Comparison of ENCODE assay signal across 8 cellular contexts in the genomic region with DNA sequence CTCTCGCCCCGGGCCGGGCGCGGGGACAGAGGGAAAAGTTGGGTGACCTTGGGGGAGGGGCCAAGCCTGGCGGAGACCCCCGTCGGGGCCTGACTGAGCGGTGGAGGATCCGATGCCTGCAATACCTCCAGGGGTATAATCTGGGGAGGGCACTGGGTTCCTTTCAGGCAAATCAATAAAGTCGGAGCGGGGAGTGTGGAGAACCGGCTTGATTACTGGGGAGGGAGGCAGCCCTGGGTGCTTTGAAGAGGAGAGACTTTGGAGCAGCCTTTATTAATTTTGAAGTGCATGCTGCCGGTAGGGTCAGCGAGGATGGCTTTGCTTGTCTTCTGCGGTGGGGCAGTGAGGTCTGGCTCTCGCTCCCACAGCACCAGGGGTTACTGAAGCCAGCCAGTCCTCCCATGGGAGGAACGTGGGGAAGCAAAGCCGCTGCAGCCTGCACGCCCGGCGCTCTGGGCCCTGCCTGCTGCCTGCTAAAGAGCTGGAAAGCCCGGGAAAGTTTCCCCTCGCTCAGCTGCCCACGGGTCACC. TPM values are rescaled to one million over a fixed set of nuclear protein-coding genes. Genes with fewer than 3 reads are reported as not detected.
A peak's percentile ranks its signal among the peaks of the same experiment; 100 is the strongest.
DNase-seq lines count a peak whose midpoint lies in the region; ATAC-seq, FAIRE-seq and TF ChIP-seq lines count a peak whose summit lies in the region.

No MANE protein-coding gene starts in this region.

- H3K4me1 ChIP-seq in pancreas, result peaks cover 0 to 2% (median 0%) of the 10 kb centered on the region in 3 donors
- H3K4me1 ChIP-seq in OCI-LY7 (ENCODE audit: insufficient read depth, low read length, poor library complexity, severe bottlenecking), result no peaks in the 10 kb centered on the region

- H3K9me2 ChIP-seq in OCI-LY7 (ENCODE audit: insufficient read depth, low read length), result no peaks in the 10 kb centered on the region

- no peak overlapping the region for H2AFZ ChIP-seq in OCI-LY7 (ENCODE audit: low read length)

- CTCF ChIA-PET in OCI-LY7 (lab: Charles Lee; ENCODE audit: unreplicated experiment), result no interaction called here

- H3K27ac ChIP-seq in pancreas, result no peak overlapping the region
- H3K27ac ChIP-seq in OCI-LY7 (ENCODE audit: low read depth, low read length, poor library complexity, severe bottlenecking), result no peak overlapping the region

- no peaks in the 10 kb centered on the region for H3K79me2 ChIP-seq in OCI-LY7 (ENCODE audit: insufficient read depth, low read depth, low read length)

- no peaks in the 10 kb centered on the region for H3K9me3 ChIP-seq in pancreas
- no peaks in the 10 kb centered on the region for H3K9me3 ChIP-seq in OCI-LY7 (ENCODE audit: low read length)

- 2 to 3% methylated on average over 25 of the region's 25 CpGs for WGBS in pancreas, 2 donors

- no peak overlapping the region for H3K4me2 ChIP-seq in OCI-LY7 (ENCODE audit: low read length)

- intact Hi-C loops in pancreas (cut with DNase I), result no loop called here
- intact Hi-C loops in OCI-LY7 (cut with micrococcal nuclease; ENCODE audit: unreplicated experiment), result no loop called here

- POLR2A ChIA-PET in OCI-LY7 (lab: Charles Lee), result no interaction called here

- DNase-seq in EL (peak; percentile 18), NCI-H526 treated with DMSO at 0.1 percent for 48 hours (lab: John Stamatoyannopoulos, UW) (peak; percentile 17), fibroblast of villous mesenchyme (ENCODE audit: low read depth) (peak; percentile 7), pancreas (peak in 3 of 6 donors; percentile 15 to 60 (median 17)), pons (ENCODE audit: low spot score) (no peak), OCI-LY7 (ENCODE audit: low spot score) (no peak), SHP77 (lab: John Stamatoyannopoulos, UW) (no peak)
- DNase-seq in activated T-cell treated with anti-CD3 and anti-CD28 coated beads, Interleukin-2, amount 50 U/mL, for 48 hours, result no peak

- H3K27me3 ChIP-seq in pancreas, result no peaks in the 10 kb centered on the region

- ATAC-seq in pancreas, result peak; percentile 44 to 58 (median 57)

- H4K20me1 ChIP-seq in OCI-LY7 (ENCODE audit: insufficient read depth, low read length), result no peaks in the 10 kb centered on the region

- H3K4me3 ChIP-seq in fibroblast of villous mesenchyme (ENCODE audit: low read depth, low read length) (no peak overlapping the region), pancreas (peak overlapping the region in 3 of 4 donors; percentile 37 to 54 (median 49)), OCI-LY7 (ENCODE audit: low read depth, low read length, poor library complexity, severe bottlenecking) (no peak overlapping the region)

- TF ChIP-seq CTCF in fibroblast of villous mesenchyme (IDR thresholded peaks at IDR 0.05; ENCODE audit: insufficient read depth, low read depth, low read length) (no peak), pancreas (IDR thresholded peaks at IDR 0.05) (no peak), OCI-LY7 (conservative IDR thresholded peaks at IDR 0.05; ENCODE audit: low read length) (no peak)

- no TSS peak for BruUV-seq in OCI-LY7 (replicated peaks; lab: Mats Ljungman, UMichigan)

- no peak for FAIRE-seq in pancreas (lab: Jason Lieb, UNC)

- H3K36me3 ChIP-seq in pancreas (no peaks in the 10 kb centered on the region), OCI-LY7 (ENCODE audit: insufficient read depth, low read length) (no peaks in the 10 kb centered on the region)

RNA-seq across cellular contexts. Expression of gene LGI2, which starts 0.4 kb away (rescaled TPM):
- total RNA-seq in fibroblast of villous mesenchyme (not detected in 2 replicates), pancreas (1 to 10 TPM in 2 of 6 donors, under 1 TPM in 4; 0.22 to 1.7 (median 0.73) TPM), OCI-LY7 (2022) (not detected in 2 replicates)
- polyA plus RNA-seq in pancreas, result under 1 TPM; 0.38 to 0.72 TPM
- not detected in 2 replicates for total RNA-seq in OCI-LY7 (2014; rRNA removed; shearing (Covaris generic))

Comparison
In these comparisons a context has a peak if more than half of its experiments do, and no peak if none do; other contexts are left out.
1. DNase-seq: peak in EL (single experiment), NCI-H526 treated with DMSO at 0.1 percent for 48 hours (single experiment) and fibroblast of villous mesenchyme (single experiment); none in activated T-cell treated with anti-CD3 and anti-CD28 coated beads, Interleukin-2, amount 50 U/mL, for 48 hours (0 of 2), pons (single experiment), OCI-LY7 (single experiment) and SHP77 (0 of 2).
2. H3K4me3 ChIP-seq: peak in pancreas (3 of 4); none in fibroblast of villous mesenchyme (single experiment) and OCI-LY7 (single experiment).